In the genomic region with DNA sequence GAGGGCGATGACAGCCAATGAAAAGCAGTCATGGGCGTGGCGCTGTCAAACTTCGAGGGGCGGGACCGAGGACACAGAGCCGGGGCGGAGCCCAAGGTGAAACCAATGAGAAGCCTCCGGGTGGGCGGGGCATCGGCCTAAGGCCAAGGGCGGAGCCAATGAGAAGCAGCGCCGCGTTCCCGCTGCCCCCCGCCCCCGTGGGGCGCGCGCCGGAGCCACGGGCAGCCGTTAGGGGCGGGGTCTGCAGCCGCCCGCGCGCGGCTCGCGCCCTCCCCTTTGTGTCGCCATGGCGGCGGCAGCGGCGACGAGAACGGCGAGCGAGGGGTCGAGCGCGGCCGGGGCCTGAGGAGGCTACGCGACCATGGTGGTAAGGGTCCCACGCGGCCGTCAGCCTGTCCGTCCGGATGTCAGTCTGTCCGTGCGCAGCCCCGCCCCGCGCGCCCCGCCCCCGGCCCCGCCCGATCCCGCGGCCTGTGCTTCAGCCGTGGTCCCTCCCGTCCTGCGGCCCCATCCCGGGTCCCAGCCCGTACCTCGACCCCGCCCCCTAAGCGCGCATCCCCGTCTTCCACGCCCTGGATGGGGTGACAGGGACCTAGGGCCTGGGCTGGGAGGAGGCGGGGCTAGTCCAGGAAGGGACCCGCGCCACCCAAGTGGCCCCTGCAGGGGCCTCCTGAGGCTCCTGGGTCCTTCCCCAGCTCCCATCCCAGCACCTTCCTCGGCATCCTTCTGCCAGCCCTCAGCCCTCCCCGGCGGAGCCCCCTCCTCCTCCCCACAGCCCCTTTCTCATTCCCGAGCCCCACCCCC, we compare ENCODE assay signal across 8 cellular contexts.
DNase-seq lines count a peak whose midpoint lies in the region; ATAC-seq and TF ChIP-seq lines count a peak whose summit lies in the region.

A gene with protein sequence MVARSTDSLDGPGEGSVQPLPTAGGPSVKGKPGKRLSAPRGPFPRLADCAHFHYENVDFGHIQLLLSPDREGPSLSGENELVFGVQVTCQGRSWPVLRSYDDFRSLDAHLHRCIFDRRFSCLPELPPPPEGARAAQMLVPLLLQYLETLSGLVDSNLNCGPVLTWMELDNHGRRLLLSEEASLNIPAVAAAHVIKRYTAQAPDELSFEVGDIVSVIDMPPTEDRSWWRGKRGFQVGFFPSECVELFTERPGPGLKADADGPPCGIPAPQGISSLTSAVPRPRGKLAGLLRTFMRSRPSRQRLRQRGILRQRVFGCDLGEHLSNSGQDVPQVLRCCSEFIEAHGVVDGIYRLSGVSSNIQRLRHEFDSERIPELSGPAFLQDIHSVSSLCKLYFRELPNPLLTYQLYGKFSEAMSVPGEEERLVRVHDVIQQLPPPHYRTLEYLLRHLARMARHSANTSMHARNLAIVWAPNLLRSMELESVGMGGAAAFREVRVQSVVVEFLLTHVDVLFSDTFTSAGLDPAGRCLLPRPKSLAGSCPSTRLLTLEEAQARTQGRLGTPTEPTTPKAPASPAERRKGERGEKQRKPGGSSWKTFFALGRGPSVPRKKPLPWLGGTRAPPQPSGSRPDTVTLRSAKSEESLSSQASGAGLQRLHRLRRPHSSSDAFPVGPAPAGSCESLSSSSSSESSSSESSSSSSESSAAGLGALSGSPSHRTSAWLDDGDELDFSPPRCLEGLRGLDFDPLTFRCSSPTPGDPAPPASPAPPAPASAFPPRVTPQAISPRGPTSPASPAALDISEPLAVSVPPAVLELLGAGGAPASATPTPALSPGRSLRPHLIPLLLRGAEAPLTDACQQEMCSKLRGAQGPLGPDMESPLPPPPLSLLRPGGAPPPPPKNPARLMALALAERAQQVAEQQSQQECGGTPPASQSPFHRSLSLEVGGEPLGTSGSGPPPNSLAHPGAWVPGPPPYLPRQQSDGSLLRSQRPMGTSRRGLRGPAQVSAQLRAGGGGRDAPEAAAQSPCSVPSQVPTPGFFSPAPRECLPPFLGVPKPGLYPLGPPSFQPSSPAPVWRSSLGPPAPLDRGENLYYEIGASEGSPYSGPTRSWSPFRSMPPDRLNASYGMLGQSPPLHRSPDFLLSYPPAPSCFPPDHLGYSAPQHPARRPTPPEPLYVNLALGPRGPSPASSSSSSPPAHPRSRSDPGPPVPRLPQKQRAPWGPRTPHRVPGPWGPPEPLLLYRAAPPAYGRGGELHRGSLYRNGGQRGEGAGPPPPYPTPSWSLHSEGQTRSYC (plus strand): TSS at position 267 of the 804 bp plus-strand sequence. CDS start 95 bp downstream, at position 362.

- peak; percentile 94 to 96 for DNase-seq in AML-193 (lab: John Stamatoyannopoulos, UW)
- DNase-seq in NCI-H446 treated with DMSO at 0.1 percent for 48 hours (lab: John Stamatoyannopoulos, UW) = peak; percentile 94
- peak; percentile 97 for DNase-seq in activated CD4-positive, CD25-positive, alpha-beta regulatory T cell treated with anti-CD3 and anti-CD28 coated beads, Interleukin-2, amount 50 U/mL, for 16 hours (ENCODE audit: low read depth, low spot score)
- peak; percentile 96 to 98 for DNase-seq in central memory CD8-positive, alpha-beta T cell (ENCODE audit: low spot score in 2 of 2)
- peak; percentile 98 for DNase-seq in islet precursor cell
- DNase-seq in stimulated activated CD4-positive, alpha-beta T cell treated with anti-CD3 and anti-CD28 coated beads, Interleukin-12 subunit alpha, Interleukin-12 subunit beta, amount 100 ng/mL, for 4 hours = peak; percentile 98

- ATAC-seq in HG03378 (IDR thresholded peaks at IDR 0.05; ENCODE audit: unreplicated experiment) = peak; percentile 88
- peak; percentile 93 for ATAC-seq in central memory CD8-positive, alpha-beta T cell (replicated peaks; ENCODE audit: extremely low read depth, poor library complexity, severe bottlenecking)

- H3K9me3 Mint-ChIP-seq in central memory CD8-positive, alpha-beta T cell = no peaks in the 10 kb centered on the region

- H3K4me1 Mint-ChIP-seq in central memory CD8-positive, alpha-beta T cell = peaks cover 25% of the 10 kb centered on the region

- no peaks in the 10 kb centered on the region for H3K27me3 Mint-ChIP-seq in central memory CD8-positive, alpha-beta T cell

- peak; percentile 67 for TF ChIP-seq POLR2A in GM19099 (IDR thresholded peaks at IDR 0.05; ENCODE audit: extremely low read depth, insufficient read length, low read depth)

- H3K4me3 Mint-ChIP-seq in central memory CD8-positive, alpha-beta T cell = peak within 1 kb of the TSS; percentile 75

- H3K27ac Mint-ChIP-seq in central memory CD8-positive, alpha-beta T cell (ENCODE audit: low read depth) = peak within 1 kb of the TSS; percentile 80

- peaks cover 4% of the 10 kb centered on the region for H3K36me3 Mint-ChIP-seq in central memory CD8-positive, alpha-beta T cell (ENCODE audit: insufficient read depth)

Comparison
In these comparisons a context has a peak if more than half of its experiments do, and no peak if none do; other contexts are left out.
1. Peak in every context shown above with its lines: DNase-seq and ATAC-seq.